Comparison of ENCODE assay signal across 30 cellular contexts in the genomic region with DNA sequence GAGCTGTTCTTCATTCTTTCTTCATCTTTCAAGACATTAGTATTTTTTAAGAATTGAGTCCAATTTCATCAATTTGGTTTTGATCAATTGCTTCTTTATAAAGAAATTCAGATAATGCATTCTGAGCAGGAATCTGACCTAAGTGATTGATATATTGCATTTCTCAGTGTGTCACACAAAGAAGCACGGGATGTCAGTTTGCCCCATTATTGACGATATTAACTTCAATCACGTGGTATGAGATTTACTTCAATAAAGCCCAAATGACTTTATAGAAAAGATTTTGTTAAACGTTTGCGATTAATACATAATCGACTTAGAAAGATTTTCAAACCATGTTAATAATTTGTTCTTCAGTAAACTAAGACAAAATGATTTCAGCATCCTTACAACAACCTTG.
A peak's percentile ranks its signal among the peaks of the same experiment; 100 is the strongest.
DNase-seq lines count a peak whose midpoint lies in the region; ATAC-seq, FAIRE-seq and TF ChIP-seq lines count a peak whose summit lies in the region.
"Had no signal": no experiment of that assay in that cellular context is flagged by ENCODE, and none has a peak within 500 bp of the region (broad histone marks: within the 10 kb centered on the region; RNA-seq: fewer than 3 reads in every experiment).

No MANE protein-coding gene starts in this region.

- in situ Hi-C loops in HepG2 (cut with HindIII; ENCODE audit: extremely low pct_ligation_motif_present, low pct_unique_long_range_greater_than_20kb): no loop called here

- H3K27me3 ChIP-seq in HepG2 (ENCODE audit: control insufficient read depth in 1 of 2, insufficient read depth in 2 of 2, low read length in 2 of 2) (no peaks in the 10 kb centered on the region), right lobe of liver (no peaks in the 10 kb centered on the region), neural cell (ENCODE audit: insufficient read depth, low read depth, low read length) (no peaks in the 10 kb centered on the region)
- H3K27me3 ChIP-seq: BE2C; BLaER1; BLaER1 treated with 17β-estradiol and CSF1 and Interleukin-3, amounts not matched to agents 10 nM and 100 nM had no signal

- H3K9me3 ChIP-seq in HepG2 (ENCODE audit: low read length): peaks cover 78% of the 10 kb centered on the region
- H3K9me3 ChIP-seq in right lobe of liver: no peaks in the 10 kb centered on the region
- H3K9me3 ChIP-seq in neural cell (ENCODE audit: low read length): no peaks in the 10 kb centered on the region
- H3K9me3 ChIP-seq: A549; BE2C; BLaER1; BLaER1 treated with 17β-estradiol and CSF1 and Interleukin-3, amounts not matched to agents 10 nM and 100 nM; Caco-2 had no signal

- no peak overlapping the region for H3K9ac ChIP-seq in HepG2 (ENCODE audit: insufficient read depth, low read depth, low read length)
- H3K9ac ChIP-seq in neural cell (ENCODE audit: low read length): no peak overlapping the region
- H3K9ac ChIP-seq: BLaER1; BLaER1 treated with 17β-estradiol and CSF1 and Interleukin-3, amounts not matched to agents 10 nM and 100 nM had no signal

- no peak overlapping the region for H3K27ac ChIP-seq in HepG2 (ENCODE audit: extremely low read length, insufficient read depth, low read length)
- H3K27ac ChIP-seq in right lobe of liver: no peak overlapping the region
- H3K27ac ChIP-seq in neural cell (ENCODE audit: low read length): no peak overlapping the region
- H3K27ac ChIP-seq: 22Rv1; A549; BLaER1; BLaER1 treated with 17β-estradiol and CSF1 and Interleukin-3, amounts not matched to agents 10 nM and 100 nM; C4-2B had no signal

- intact Hi-C loops in HepG2 (cut with micrococcal nuclease; ENCODE audit: unreplicated experiment) (no loop called here), right lobe of liver (cut with DNase I) (no loop called here)

- H3K4me3 ChIP-seq in HepG2 (replicated peaks in 1 of 3; ENCODE audit: insufficient read depth in 1 of 3, low read depth in 2 of 3, low read length in 3 of 3) (no peak overlapping the region), right lobe of liver (no peak overlapping the region), neural cell (ENCODE audit: low read length) (no peak overlapping the region)
- H3K4me3 ChIP-seq: A549; BLaER1; BLaER1 treated with 17β-estradiol and CSF1 and Interleukin-3, amounts not matched to agents 10 nM and 100 nM had no signal

- H3K36me3 ChIP-seq in HepG2 (replicated peaks in 1 of 2; ENCODE audit: control insufficient read depth in 1 of 2, insufficient read depth in 2 of 2, low read length in 2 of 2) (no peaks in the 10 kb centered on the region), right lobe of liver (no peaks in the 10 kb centered on the region), neural cell (ENCODE audit: insufficient read depth, low read length) (no peaks in the 10 kb centered on the region)
- H3K36me3 ChIP-seq: BE2C; BLaER1; BLaER1 treated with 17β-estradiol and CSF1 and Interleukin-3, amounts not matched to agents 10 nM and 100 nM had no signal

- no peak for TF ChIP-seq CTCF in HepG2 (CRISPR knock-in tag; IDR thresholded peaks at IDR 0.05)
- no peak for TF ChIP-seq CTCF in right lobe of liver (IDR thresholded peaks at IDR 0.05)
- TF ChIP-seq CTCF in neural cell (IDR thresholded peaks at IDR 0.05; ENCODE audit: poor library complexity, severe bottlenecking): no peak

- TF ChIP-seq POLR2A in HepG2 (IDR thresholded peaks at IDR 0.05; ENCODE audit: insufficient read depth in 1 of 2, low read depth in 2 of 2, low read length in 2 of 2) (no peak), right lobe of liver (IDR thresholded peaks at IDR 0.05) (no peak)

- CTCF ChIA-PET in HepG2 (lab: Yijun Ruan, JAX; ENCODE audit: low intra/inter-chr PET ratio, low total read pairs): no interaction called here

- TF ChIP-seq EP300 in HepG2 (IDR thresholded peaks at IDR 0.05; ENCODE audit: low read depth in 2 of 2, low read length in 2 of 2) (no peak), HepG2 (CRISPR knock-in tag; IDR thresholded peaks at IDR 0.05; ENCODE audit: borderline replicate concordance) (no peak), neural cell (conservative IDR thresholded peaks at IDR 0.05; ENCODE audit: poor library complexity, severe bottlenecking) (peak; percentile 64)

- POLR2A ChIA-PET in HepG2 (lab: Yijun Ruan, JAX): no interaction called here

- no TSS peak for BruUV-seq in HepG2 (replicated peaks; lab: Mats Ljungman, UMichigan)

- no peak for DNase-seq in HepG2 (ENCODE audit: low spot score)
- DNase-seq in right lobe of liver: no peak
- no peak for DNase-seq in HuH-7 (ENCODE audit: low spot score)
- DNase-seq: 8988T; ACHN; AML-193; BE2C; C1 segment of cervical spinal cord; Caco-2; Calu3; CD4-positive, alpha-beta memory T cell; CD4-positive, alpha-beta T cell; CD4-positive, CD25-positive, alpha-beta regulatory T cell; CD8-positive, alpha-beta memory T cell; CD8-positive, alpha-beta T cell; COR-L47; DMS 273 treated with DMSO at 0.1 percent for 48 hours; DMS153; DMS53; DMS79; DMS79 treated with DMSO at 0.1 percent for 48 hours; DND-41; EL had no signal

- H3K9me2 ChIP-seq in neural cell (ENCODE audit: insufficient read depth, low read length): no peaks in the 10 kb centered on the region

- no peaks in the 10 kb centered on the region for H3K79me2 ChIP-seq in HepG2 (ENCODE audit: insufficient read depth, low read length)
- H3K79me2 ChIP-seq in neural cell (replicated peaks; ENCODE audit: insufficient read depth, low read length): no peaks in the 10 kb centered on the region

- TF ChIP-seq RAD21 in HepG2 (CRISPR knock-in tag; IDR thresholded peaks at IDR 0.05) (no peak), neural cell (conservative IDR thresholded peaks at IDR 0.05) (no peak)

- no peaks in the 10 kb centered on the region for H3F3A ChIP-seq in neural cell (ENCODE audit: insufficient read depth, low read length, poor library complexity, severe bottlenecking)

- no peak for FAIRE-seq in HepG2 (lab: Jason Lieb, UNC)
- FAIRE-seq: A549, D721Med had no signal

- H2AFZ ChIP-seq in HepG2 (ENCODE audit: low read length) (no peak overlapping the region), neural cell (ENCODE audit: low read depth, low read length) (no peak overlapping the region)

- WGBS in HepG2 (ENCODE audit: low lambda C conversion rate): 36% methylated on average over 6 of the region's 6 CpGs
- 64% methylated on average over 6 of the region's 6 CpGs for WGBS in right lobe of liver (ENCODE audit: insufficient coverage, low coverage, low lambda C conversion rate, missing lambda C conversion rate)

- H3K4me1 ChIP-seq in HepG2 (ENCODE audit: insufficient read depth, low read length) (no peaks in the 10 kb centered on the region), right lobe of liver (no peaks in the 10 kb centered on the region)
- H3K4me1 ChIP-seq: A549; BE2C; BLaER1; BLaER1 treated with 17β-estradiol and CSF1 and Interleukin-3, amounts not matched to agents 10 nM and 100 nM; Caco-2 had no signal

- ATAC-seq in HepG2 (no peak), right lobe of liver (no peak)
- ATAC-seq: A549; CD8-positive, alpha-beta T cell had no signal

- H3K4me2 ChIP-seq in HepG2 (ENCODE audit: low read depth, low read length): no peak overlapping the region
- no peak overlapping the region for H3K4me2 ChIP-seq in neural cell (ENCODE audit: low read length)
- H3K4me2 ChIP-seq: A549; BLaER1; BLaER1 treated with 17β-estradiol and CSF1 and Interleukin-3, amounts not matched to agents 10 nM and 100 nM had no signal

- no peaks in the 10 kb centered on the region for H4K20me1 ChIP-seq in HepG2 (ENCODE audit: insufficient read depth, low read length)
- no peaks in the 10 kb centered on the region for H4K20me1 ChIP-seq in neural cell (ENCODE audit: insufficient read depth)
- H4K20me1 ChIP-seq: BLaER1; BLaER1 treated with 17β-estradiol and CSF1 and Interleukin-3, amounts not matched to agents 10 nM and 100 nM had no signal

TF ChIP-seq in HepG2, 621 proteins besides CTCF, POLR2A, EP300 and RAD21:
- no peak for TF ChIP-seq NR3C1 (CRISPR knock-in tag; IDR thresholded peaks at IDR 0.05)
- peak; percentile 76 for TF ChIP-seq RAD51 (IDR thresholded peaks at IDR 0.05; ENCODE audit: borderline replicate concordance)
TF ChIP-seq in HepG2: peak in this region for 1.

TF ChIP-seq in neural cell, 6 proteins besides CTCF, POLR2A, EP300 and RAD21:
- TF ChIP-seq TAF1 (IDR thresholded peaks at IDR 0.05; ENCODE audit: low read depth) (no peak), POLR2AphosphoS5 (IDR thresholded peaks at IDR 0.05) (no peak)
- TF ChIP-seq, protein P1, sequence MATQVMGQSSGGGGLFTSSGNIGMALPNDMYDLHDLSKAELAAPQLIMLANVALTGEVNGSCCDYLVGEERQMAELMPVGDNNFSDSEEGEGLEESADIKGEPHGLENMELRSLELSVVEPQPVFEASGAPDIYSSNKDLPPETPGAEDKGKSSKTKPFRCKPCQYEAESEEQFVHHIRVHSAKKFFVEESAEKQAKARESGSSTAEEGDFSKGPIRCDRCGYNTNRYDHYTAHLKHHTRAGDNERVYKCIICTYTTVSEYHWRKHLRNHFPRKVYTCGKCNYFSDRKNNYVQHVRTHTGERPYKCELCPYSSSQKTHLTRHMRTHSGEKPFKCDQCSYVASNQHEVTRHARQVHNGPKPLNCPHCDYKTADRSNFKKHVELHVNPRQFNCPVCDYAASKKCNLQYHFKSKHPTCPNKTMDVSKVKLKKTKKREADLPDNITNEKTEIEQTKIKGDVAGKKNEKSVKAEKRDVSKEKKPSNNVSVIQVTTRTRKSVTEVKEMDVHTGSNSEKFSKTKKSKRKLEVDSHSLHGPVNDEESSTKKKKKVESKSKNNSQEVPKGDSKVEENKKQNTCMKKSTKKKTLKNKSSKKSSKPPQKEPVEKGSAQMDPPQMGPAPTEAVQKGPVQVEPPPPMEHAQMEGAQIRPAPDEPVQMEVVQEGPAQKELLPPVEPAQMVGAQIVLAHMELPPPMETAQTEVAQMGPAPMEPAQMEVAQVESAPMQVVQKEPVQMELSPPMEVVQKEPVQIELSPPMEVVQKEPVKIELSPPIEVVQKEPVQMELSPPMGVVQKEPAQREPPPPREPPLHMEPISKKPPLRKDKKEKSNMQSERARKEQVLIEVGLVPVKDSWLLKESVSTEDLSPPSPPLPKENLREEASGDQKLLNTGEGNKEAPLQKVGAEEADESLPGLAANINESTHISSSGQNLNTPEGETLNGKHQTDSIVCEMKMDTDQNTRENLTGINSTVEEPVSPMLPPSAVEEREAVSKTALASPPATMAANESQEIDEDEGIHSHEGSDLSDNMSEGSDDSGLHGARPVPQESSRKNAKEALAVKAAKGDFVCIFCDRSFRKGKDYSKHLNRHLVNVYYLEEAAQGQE (IDR thresholded peaks at IDR 0.05; ENCODE audit: borderline replicate concordance): no peak
TF ChIP-seq in neural cell: peak in this region for 0.
